Comparison of ENCODE assay signal across 8 cellular contexts in the genomic region with DNA sequence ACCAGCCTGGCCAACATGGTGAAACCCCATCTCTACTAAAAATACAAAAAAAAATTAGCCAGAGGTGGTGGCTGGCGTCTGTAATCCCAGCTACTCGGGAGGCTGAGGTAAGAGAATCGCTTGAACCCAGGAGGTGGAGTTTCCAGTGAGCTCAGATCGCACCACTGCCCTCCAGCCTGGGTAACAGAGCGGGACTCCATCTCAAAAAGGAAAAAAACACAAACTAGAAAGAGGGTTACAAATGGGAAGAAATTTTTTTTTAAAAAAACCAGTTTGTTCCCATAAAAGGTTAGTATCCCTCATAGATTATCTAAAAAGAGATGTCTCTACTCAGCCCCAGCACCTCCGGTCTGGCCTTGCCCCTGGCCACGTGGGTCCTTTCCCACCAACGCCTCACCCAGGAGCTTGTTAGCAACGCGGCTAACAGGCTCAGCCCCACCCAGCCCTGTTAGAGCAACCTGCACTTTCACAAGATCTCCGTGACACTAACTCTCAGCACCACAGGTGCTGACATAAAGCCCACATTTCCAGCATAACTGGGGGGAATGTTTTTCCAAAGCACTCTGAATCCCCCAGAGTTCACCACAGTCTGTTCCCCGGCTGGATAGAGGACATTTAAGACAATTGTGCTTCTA.
DNase-seq lines count a peak whose midpoint lies in the region; ATAC-seq and TF ChIP-seq lines count a peak whose summit lies in the region.

No MANE protein-coding gene starts in this region.

- DNase-seq in GM06990 (ENCODE audit: extremely low read depth, insufficient read length) (peak; percentile 50), NCI-H748 treated with DMSO at 0.1 percent for 48 hours (lab: John Stamatoyannopoulos, UW) (peak; percentile 72), T47D (ENCODE audit: low read depth in 1 of 2, low spot score in 1 of 2) (peak; percentile 40 to 69), NOMO-1 treated with dmso at 0.1 percent for 144 hours (lab: John Stamatoyannopoulos, UW; ENCODE audit: unreplicated experiment) (no peak)

- H3K27ac ChIP-seq in muscle layer of duodenum (ENCODE audit: low read length): no peak overlapping the region

- peak overlapping the region; percentile 59 for H3K4me3 ChIP-seq in GM06990 (replicated peaks; ENCODE audit: low read depth, low read length)
- peak overlapping the region; percentile 48 to 52 for H3K4me3 ChIP-seq in muscle layer of duodenum (ENCODE audit: low read depth in 1 of 2, low read length in 2 of 2)

- TF ChIP-seq CTCF in GM06990 (IDR thresholded peaks at IDR 0.05; ENCODE audit: insufficient read depth, low read length, poor library complexity, severe bottlenecking): no peak

- H3K36me3 ChIP-seq in GM06990 (ENCODE audit: control insufficient read depth, insufficient read depth, low read length): no peaks in the 10 kb centered on the region
- no peaks in the 10 kb centered on the region for H3K36me3 ChIP-seq in muscle layer of duodenum (ENCODE audit: control insufficient read depth in 1 of 2, insufficient read depth in 2 of 2, low read length in 2 of 2)

- peaks cover 0 to 12% of the 10 kb centered on the region in 2 donors for H3K4me1 ChIP-seq in muscle layer of duodenum (ENCODE audit: control insufficient read depth in 1 of 2, insufficient read depth in 2 of 2, low read length in 2 of 2)

- ATAC-seq in GM18502 (IDR thresholded peaks at IDR 0.05; ENCODE audit: poor library complexity, unreplicated experiment) (no peak), HG02571 (IDR thresholded peaks at IDR 0.05; ENCODE audit: unreplicated experiment) (no peak), GM18520 (IDR thresholded peaks at IDR 0.05; ENCODE audit: unreplicated experiment) (no peak)

- H3K9me3 ChIP-seq in muscle layer of duodenum (ENCODE audit: control insufficient read depth in 1 of 2, low read length in 2 of 2): no peaks in the 10 kb centered on the region

- no peaks in the 10 kb centered on the region; the same call in 1 of the 2 replicates for H3K27me3 ChIP-seq in GM06990 (replicated peaks; ENCODE audit: control insufficient read depth, insufficient read depth, low read length)
- H3K27me3 ChIP-seq in muscle layer of duodenum (ENCODE audit: low read depth, low read length): peaks cover 39% of the 10 kb centered on the region

- in situ Hi-C loops in T47D (cut with HindIII; ENCODE audit: low pct_unique_long_range_greater_than_20kb, low sequenced_read_pairs): no loop called here
